In the genomic region with DNA sequence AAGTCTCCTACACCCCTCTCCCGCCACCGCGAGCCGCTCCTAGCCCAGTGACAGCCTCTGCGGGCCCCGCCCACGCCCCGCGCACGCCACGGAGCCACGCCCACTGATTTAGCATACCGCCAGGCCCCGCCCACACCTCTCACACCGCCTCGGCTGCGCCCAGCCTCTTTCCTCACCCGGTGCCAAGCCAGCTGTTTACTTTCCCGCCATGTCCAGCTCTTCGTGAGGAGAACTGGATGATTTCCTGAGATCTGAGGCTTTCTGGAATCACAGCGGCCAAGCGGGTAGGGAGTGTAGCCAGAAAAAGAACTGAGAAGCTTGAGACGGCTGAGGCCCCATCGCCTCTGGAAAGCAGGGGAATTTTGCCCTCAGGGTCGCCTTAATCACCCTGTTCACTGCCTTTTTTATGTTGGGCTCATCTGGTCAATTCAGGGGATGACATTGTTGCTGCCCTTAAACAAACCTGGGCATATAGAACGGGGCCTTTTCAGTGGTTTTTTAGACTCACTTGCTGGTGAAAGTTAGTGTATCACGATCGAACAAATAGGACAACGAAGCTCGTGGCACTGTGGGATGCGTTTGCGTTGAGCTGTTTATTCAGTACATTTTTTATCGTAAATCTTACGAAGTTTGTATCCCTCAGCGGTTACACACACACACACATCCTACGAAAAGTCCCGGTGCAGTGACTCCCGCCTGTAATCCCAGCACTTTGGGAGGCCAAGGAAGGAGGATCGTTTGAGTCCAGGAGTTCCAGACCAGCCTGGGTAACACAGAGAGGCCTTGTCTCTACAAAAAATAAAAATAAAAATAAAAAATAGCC, we compare ENCODE assay signal across 8 cellular contexts. TPM values are rescaled to one million over a fixed set of nuclear protein-coding genes. Genes with fewer than 3 reads are reported as not detected.
DNase-seq lines count a peak whose midpoint lies in the region; ATAC-seq, FAIRE-seq and TF ChIP-seq lines count a peak whose summit lies in the region.

Gene RNF212B (plus strand): TSS at position 165 of the 823 bp plus-strand sequence. CDS start 2,410 bp downstream, outside the sequence.

- no peaks in the 10 kb centered on the region for H3F3A ChIP-seq in Loucy (ENCODE audit: low read depth)

- H3K36me3 ChIP-seq in Loucy (ENCODE audit: insufficient read depth, low read length) (no peaks in the 10 kb centered on the region), SJSA1 (no peaks in the 10 kb centered on the region)

- H3K9ac ChIP-seq in Loucy (ENCODE audit: low read depth, low read length, poor library complexity, severe bottlenecking) = no peak within 1 kb of the TSS

- peaks cover 3% of the 10 kb centered on the region for H3K27me3 Mint-ChIP-seq in neural crest cell (ENCODE audit: low read depth)

- H3K9me2 ChIP-seq in Loucy (replicated peaks; ENCODE audit: low read depth, low read length) = no peaks in the 10 kb centered on the region

- H3K9me3 Mint-ChIP-seq in neural crest cell = no peaks in the 10 kb centered on the region

- H3K4me3 Mint-ChIP-seq in neural crest cell = peak within 1 kb of the TSS; percentile 52

- H3K27me3 ChIP-seq in Loucy (ENCODE audit: insufficient read depth, low read length, poor library complexity, severe bottlenecking) = no peaks in the 10 kb centered on the region
- H3K27me3 ChIP-seq in SJSA1 (replicated peaks) = no peaks in the 10 kb centered on the region

- H3K4me1 ChIP-seq in Loucy (ENCODE audit: insufficient read depth, low read length, poor library complexity, severe bottlenecking) = no peaks in the 10 kb centered on the region
- H3K4me1 ChIP-seq in SJSA1 (replicated peaks) = peaks cover 15% of the 10 kb centered on the region

- H3K4me3 ChIP-seq in Loucy (ENCODE audit: low read length, poor library complexity, severe bottlenecking) = no peak within 1 kb of the TSS
- H3K4me3 ChIP-seq in SJSA1 = peak within 1 kb of the TSS; percentile 14; the same call in 1 of the 2 replicates

- no peak within 1 kb of the TSS for H3K27ac Mint-ChIP-seq in neural crest cell (ENCODE audit: unreplicated experiment)

- H2AFZ ChIP-seq in Loucy (ENCODE audit: low read length) = peak within 1 kb of the TSS; percentile 65

- no peaks in the 10 kb centered on the region for H3K36me3 Mint-ChIP-seq in neural crest cell (ENCODE audit: low read depth)

- H4K20me1 ChIP-seq in Loucy (ENCODE audit: insufficient read depth, low read length, poor library complexity, severe bottlenecking) = no peaks in the 10 kb centered on the region

- TF ChIP-seq CTCF in Loucy (conservative IDR thresholded peaks at IDR 0.05; ENCODE audit: low read length) = no peak
- TF ChIP-seq CTCF in neural crest cell (conservative IDR thresholded peaks at IDR 0.05) = no peak

- H3K4me2 ChIP-seq in Loucy (ENCODE audit: low read depth, low read length, poor library complexity, severe bottlenecking) = peak within 1 kb of the TSS; percentile 48

- DNase-seq in SJSA1 (ENCODE audit: low read depth in 1 of 2, low spot score in 2 of 2) (peak; percentile 57 to 87), frontal cortex (ENCODE audit: low spot score in 2 of 2) (peak; percentile 65 to 88), neural crest cell (ENCODE audit: low read depth, low spot score) (peak; percentile 94), RCC 7860 (ENCODE audit: low spot score) (no peak)
- DNase-seq in activated gamma-delta T cell treated with anti-CD3 and anti-CD28 coated beads, Interleukin-2, amount 50 U/mL, for 16 hours (ENCODE audit: low read depth) = peak; percentile 66
- peak; percentile 77 for DNase-seq in stimulated activated naive CD4-positive, alpha-beta T cell treated with Interleukin-2 at 50 U/mL for 16 hours (lab: John Stamatoyannopoulos, UW)

- H3K79me2 ChIP-seq in Loucy (ENCODE audit: insufficient read depth, low read length) = no peaks in the 10 kb centered on the region

- peak; percentile 85 for ATAC-seq in GM18907 (IDR thresholded peaks at IDR 0.05; ENCODE audit: unreplicated experiment)

- H3K4me1 Mint-ChIP-seq in neural crest cell = peaks cover 8% of the 10 kb centered on the region

- H3K9me3 ChIP-seq in Loucy (ENCODE audit: insufficient read depth, low read depth, low read length) (no peaks in the 10 kb centered on the region), SJSA1 (replicated peaks) (no peaks in the 10 kb centered on the region)

- H3K27ac ChIP-seq in SJSA1 = no peak within 1 kb of the TSS

- FAIRE-seq in frontal cortex (lab: Jason Lieb, UNC) = no peak
- no peak for FAIRE-seq in RCC 7860 (lab: Jason Lieb, UNC)

RNA-seq across cellular contexts. Expression of gene RNF212B, which starts in this region (rescaled TPM):
- total RNA-seq in SJSA1 (2014; rRNA removed; shearing (Covaris generic)) = not detected in 2 replicates
- total RNA-seq in frontal cortex = not detected
- total RNA-seq in neural crest cell = not detected in 2 replicates

Comparison
In these comparisons a context has a peak if more than half of its experiments do, and no peak if none do; other contexts are left out.
1. Peak in DNase-seq and H3K4me3 ChIP-seq in SJSA1; RNA of the gene not detected or under 1 TPM.
2. Peak in DNase-seq in frontal cortex; RNA of the gene not detected or under 1 TPM.
3. Peak in DNase-seq in neural crest cell; RNA of the gene not detected or under 1 TPM.